ENCODE assay signal across 9 cellular contexts in the genomic region with DNA sequence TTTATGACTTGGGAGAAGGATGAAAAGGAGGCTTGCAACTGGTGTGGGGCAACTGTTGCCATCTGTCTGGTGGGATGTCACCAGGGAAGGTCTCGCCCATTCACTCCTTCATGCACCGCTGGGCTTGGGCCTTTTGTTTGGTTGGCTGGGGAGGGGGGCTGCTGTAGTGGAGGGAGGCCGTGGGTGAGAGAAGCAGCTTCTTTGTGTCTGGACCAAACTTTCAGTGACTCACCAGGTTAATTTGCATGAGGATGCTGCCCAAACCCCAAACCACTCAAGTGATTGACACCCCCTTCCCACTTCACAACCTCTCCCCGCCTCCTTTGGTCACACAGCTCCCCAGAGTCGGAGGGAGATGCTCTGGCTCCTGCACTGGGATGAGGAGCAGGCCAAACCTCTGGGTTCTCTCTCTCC. TPM values are rescaled to one million over a fixed set of nuclear protein-coding genes. Genes with fewer than 3 reads are reported as not detected.
A peak's percentile ranks its signal among the peaks of the same experiment; 100 is the strongest.
DNase-seq lines count a peak whose midpoint lies in the region; ATAC-seq and TF ChIP-seq lines count a peak whose summit lies in the region.
"Had no signal": no experiment of that assay in that cellular context is flagged by ENCODE, and none has a peak within 500 bp of the region (broad histone marks: within the 10 kb centered on the region; RNA-seq: fewer than 3 reads in every experiment).

No MANE protein-coding gene starts in this region.

- H3K36me3 Mint-ChIP-seq in activated CD4-positive, alpha-beta memory T cell treated with anti-CD3 and anti-CD28 coated beads for 36 hours, result no peaks in the 10 kb centered on the region
- no peaks in the 10 kb centered on the region for H3K36me3 Mint-ChIP-seq in stimulated activated memory B cell treated with anti-CD40 and anti-IgM and Interleukin-4, amounts not matched to agents 10 μg/mL and 1 μg/mL and 100 μg/mL, for 72 hours

- ATAC-seq in GM21576 (IDR thresholded peaks at IDR 0.05; ENCODE audit: unreplicated experiment) (peak; percentile 22), gastroesophageal sphincter (no peak)
- ATAC-seq in stimulated activated memory B cell treated with anti-CD40 and anti-IgM and Interleukin-4, amounts not matched to agents 10 μg/mL and 1 μg/mL and 100 μg/mL, for 72 hours, result peak; percentile 67

- H3K9me3 Mint-ChIP-seq in activated CD4-positive, alpha-beta memory T cell treated with anti-CD3 and anti-CD28 coated beads for 36 hours, result no peaks in the 10 kb centered on the region
- no peaks in the 10 kb centered on the region for H3K9me3 Mint-ChIP-seq in stimulated activated memory B cell treated with anti-CD40 and anti-IgM and Interleukin-4, amounts not matched to agents 10 μg/mL and 1 μg/mL and 100 μg/mL, for 72 hours

- no peak for TF ChIP-seq EP300 in gastroesophageal sphincter (IDR thresholded peaks at IDR 0.05)

- no peak for TF ChIP-seq POLR2A in gastroesophageal sphincter (IDR thresholded peaks at IDR 0.05)

- H3K27me3 Mint-ChIP-seq in activated CD4-positive, alpha-beta memory T cell treated with anti-CD3 and anti-CD28 coated beads for 36 hours, result no peaks in the 10 kb centered on the region
- H3K27me3 Mint-ChIP-seq in stimulated activated memory B cell treated with anti-CD40 and anti-IgM and Interleukin-4, amounts not matched to agents 10 μg/mL and 1 μg/mL and 100 μg/mL, for 72 hours, result no peaks in the 10 kb centered on the region

- TF ChIP-seq CTCF in DOHH2 (IDR thresholded peaks at IDR 0.05; ENCODE audit: low read depth, low read length, poor library complexity, severe bottlenecking) (no peak), gastroesophageal sphincter (IDR thresholded peaks at IDR 0.05) (no peak)

- H3K4me1 ChIP-seq in DOHH2 (ENCODE audit: control insufficient read depth, low read length) (peaks cover 86% of the 10 kb centered on the region), gastroesophageal sphincter (peaks cover 0 to 89% (median 37%) of the 10 kb centered on the region in 3 donors)

- peaks cover 75% of the 10 kb centered on the region for H3K4me1 Mint-ChIP-seq in activated CD4-positive, alpha-beta memory T cell treated with anti-CD3 and anti-CD28 coated beads for 36 hours (ENCODE audit: low read depth)
- H3K4me1 Mint-ChIP-seq in stimulated activated memory B cell treated with anti-CD40 and anti-IgM and Interleukin-4, amounts not matched to agents 10 μg/mL and 1 μg/mL and 100 μg/mL, for 72 hours, result peaks cover 87% of the 10 kb centered on the region

- WGBS in gastroesophageal sphincter (ENCODE audit: low coverage in 1 of 2), 2 donors, result 20% methylated on average over 2 of the region's 5 CpGs; no CpG with 5 or more reads in 1 of the 2 donors

- H3K4me3 ChIP-seq in DOHH2 (ENCODE audit: low read length), result peak overlapping the region; percentile 83
- no peak overlapping the region for H3K4me3 ChIP-seq in gastroesophageal sphincter

- H3K4me2 ChIP-seq in DOHH2 (ENCODE audit: low read length), result peak overlapping the region; percentile 99

- intact Hi-C loops in activated CD4-positive, alpha-beta memory T cell treated with anti-CD3 and anti-CD28 coated beads for 36 hours (cut with micrococcal nuclease), result loop anchor here (10.0 kb wide), 3 partner anchors 470 to 1180 kb away; partner anchors contain the start of genes PPP1R12B, UBE2T, ZBED6 and ZC3H11A

- POLR2A ChIA-PET in activated CD4-positive, alpha-beta memory T cell treated with anti-CD3 and anti-CD28 coated beads for 36 hours (lab: Charles Lee), result interaction anchor here (1.0 to 9.7 kb wide), 9 partner anchors 9 to 301 kb away, joined by 3 to 238 read pairs (median 6); partner anchors contain the start of genes ATP2B4 and BTG2

- H3K9me2 ChIP-seq in DOHH2 (replicated peaks; ENCODE audit: control insufficient read depth, low read length), result no peaks in the 10 kb centered on the region

- DNase-seq in NCI-H146 treated with DMSO at 0.1 percent for 48 hours (lab: John Stamatoyannopoulos, UW; ENCODE audit: unreplicated experiment) (peak; percentile 39), HUDEP-2 (lab: John Stamatoyannopoulos, UW; ENCODE audit: unreplicated experiment in 76 of 76) (no peak), NCI-H2227 (lab: John Stamatoyannopoulos, UW; ENCODE audit: unreplicated experiment) (no peak)
- peak; percentile 82 for DNase-seq in activated CD4-positive, alpha-beta memory T cell treated with anti-CD3 and anti-CD28 coated beads for 36 hours

- no peaks in the 10 kb centered on the region for H4K20me1 ChIP-seq in DOHH2 (ENCODE audit: control insufficient read depth, insufficient read depth, low read depth, low read length)

- H3F3A ChIP-seq in DOHH2 (ENCODE audit: control insufficient read depth, insufficient read depth), result peaks cover 59% of the 10 kb centered on the region

- peak overlapping the region; percentile 80 for H3K27ac Mint-ChIP-seq in activated CD4-positive, alpha-beta memory T cell treated with anti-CD3 and anti-CD28 coated beads for 36 hours
- H3K27ac Mint-ChIP-seq in stimulated activated memory B cell treated with anti-CD40 and anti-IgM and Interleukin-4, amounts not matched to agents 10 μg/mL and 1 μg/mL and 100 μg/mL, for 72 hours, result peak overlapping the region; percentile 93

- CTCF ChIA-PET in activated CD4-positive, alpha-beta memory T cell treated with anti-CD3 and anti-CD28 coated beads for 36 hours (lab: Charles Lee), result interaction anchor here (0.7 to 13.2 kb wide), 10 partner anchors 8 to 179 kb away, joined by 3 to 313 read pairs (median 7); partner anchors contain the start of gene BTG2

- H3K36me3 ChIP-seq in DOHH2 (ENCODE audit: control insufficient read depth, low read length) (peaks cover 6% of the 10 kb centered on the region; the same call in 1 of the 2 replicates), gastroesophageal sphincter (no peaks in the 10 kb centered on the region)
- H3K36me3 ChIP-seq: thoracic aorta had no signal

- H3K79me2 ChIP-seq in DOHH2 (ENCODE audit: control insufficient read depth, low read length), result peaks cover 17% of the 10 kb centered on the region

- H3K9me3 ChIP-seq in DOHH2 (ENCODE audit: control insufficient read depth, insufficient read depth, low read length), result no peaks in the 10 kb centered on the region
- H3K9me3 ChIP-seq in gastroesophageal sphincter, result no peaks in the 10 kb centered on the region
- H3K9me3 ChIP-seq: thoracic aorta had no signal

- H3K4me3 Mint-ChIP-seq in activated CD4-positive, alpha-beta memory T cell treated with anti-CD3 and anti-CD28 coated beads for 36 hours, result peak overlapping the region; percentile 52
- peak overlapping the region; percentile 83 for H3K4me3 Mint-ChIP-seq in stimulated activated memory B cell treated with anti-CD40 and anti-IgM and Interleukin-4, amounts not matched to agents 10 μg/mL and 1 μg/mL and 100 μg/mL, for 72 hours

- H3K27ac ChIP-seq in DOHH2 (ENCODE audit: low read depth, low read length) (peak overlapping the region; percentile 100), gastroesophageal sphincter (peak overlapping the region in 3 of 4 donors; percentile 77 to 98 (median 86))

- no peaks in the 10 kb centered on the region for H3K27me3 ChIP-seq in DOHH2 (ENCODE audit: control insufficient read depth, low read length)
- H3K27me3 ChIP-seq in gastroesophageal sphincter, result no peaks in the 10 kb centered on the region

RNA-seq across cellular contexts. Expression of gene BTG2, which starts 19.7 kb away (rescaled TPM):
- total RNA-seq in activated CD4-positive, alpha-beta memory T cell treated with anti-CD3 and anti-CD28 coated beads for 36 hours, result 100 to 1,000 TPM; 150 TPM
- 100 to 1,000 TPM in 3 of 4 donors, 10 to 100 TPM in 1; 74.5 to 169 (median 116) TPM for total RNA-seq in gastroesophageal sphincter

RNA-seq across cellular contexts. Expression of gene FMOD, which starts 25.9 kb away (rescaled TPM):
- 1 to 10 TPM in 1 of 2 experiments, under 1 TPM in 1; 0.95 to 1.9 TPM for total RNA-seq in activated CD4-positive, alpha-beta memory T cell treated with anti-CD3 and anti-CD28 coated beads for 36 hours
- total RNA-seq in gastroesophageal sphincter, result 10 to 100 TPM; 19.3 to 53.6 (median 37.9) TPM

Comparison
In these comparisons a context has a peak if more than half of its experiments do, and no peak if none do; other contexts are left out.
1. DNase-seq: peak in NCI-H146 treated with DMSO at 0.1 percent for 48 hours (single experiment) and activated CD4-positive, alpha-beta memory T cell treated with anti-CD3 and anti-CD28 coated beads for 36 hours (single experiment); none in HUDEP-2 (0 of 76) and NCI-H2227 (single experiment).
2. RNA of gene FMOD, which starts 25.9 kb away (total RNA-seq): 19.3 to 53.6 TPM in gastroesophageal sphincter; 0.95 to 1.9 TPM in activated CD4-positive, alpha-beta memory T cell treated with anti-CD3 and anti-CD28 coated beads for 36 hours; every median in the first group is over 4 times any median in the second.